Comparison of ENCODE assay signal across 10 cellular contexts in genomic region chr5:124527220-124527991, GRCh38.
A peak's percentile ranks its signal among the peaks of the same experiment; 100 is the strongest.
DNase-seq lines count a peak whose midpoint lies in the region; ATAC-seq and TF ChIP-seq lines count a peak whose summit lies in the region.
"Had no signal": no experiment of that assay in that cellular context is flagged by ENCODE, and none has a peak within 500 bp of the region (broad histone marks: within the 10 kb centered on the region; RNA-seq: fewer than 3 reads in every experiment).

No MANE protein-coding gene starts in this region.

- TF ChIP-seq POLR2A in stomach (IDR thresholded peaks at IDR 0.05): no peak

- peak; percentile 6 for DNase-seq in epithelial cell of esophagus (ENCODE audit: low read depth)
- DNase-seq in sciatic nerve (ENCODE audit: low spot score): no peak
- no peak for DNase-seq in NK-92 treated with Interleukin-12 subunit alpha and Interleukin-12 subunit beta, amount 100 ng/mL, for 24 hours (lab: John Stamatoyannopoulos, UW)
- DNase-seq in stomach: no peak
- DNase-seq in SW 1271 (lab: John Stamatoyannopoulos, UW): no peak
- DNase-seq in GM19240 (ENCODE audit: insufficient read length, low spot score): no peak
- DNase-seq: activated gamma-delta T cell treated with Interleukin-2 at 50 U/mL for 16 hours; stimulated activated CD4-positive, alpha-beta T cell treated with anti-CD3 and anti-CD28 coated beads, Interleukin-4, amount 100 ng/mL, for 24 hours had no signal

- intact Hi-C loops in sciatic nerve (cut with DNase I): no loop called here
- intact Hi-C loops in stomach (cut with DNase I; ENCODE audit: low total_unique reads): no loop called here

- TF ChIP-seq CTCF in epithelial cell of esophagus (IDR thresholded peaks at IDR 0.05; ENCODE audit: insufficient read depth, low read depth, low read length, missing control alignments) (no peak), stomach (IDR thresholded peaks at IDR 0.05) (no peak)

- H3K4me3 ChIP-seq in epithelial cell of esophagus (ENCODE audit: low read length): no peak overlapping the region
- no peak overlapping the region for H3K4me3 ChIP-seq in stomach

- ATAC-seq in GM18907 (IDR thresholded peaks at IDR 0.05; ENCODE audit: unreplicated experiment) (peak; percentile 35), HG03039 (IDR thresholded peaks at IDR 0.05; ENCODE audit: unreplicated experiment) (peak; percentile 43), sciatic nerve (peak; percentile 53)

- no peak overlapping the region for H3K27ac ChIP-seq in stomach

- H3K4me1 ChIP-seq in stomach: peaks cover 0 to 4% (median 0%) of the 10 kb centered on the region in 4 donors

- 56 to 67% (median 63%) methylated on average over 8 of the region's 8 CpGs for WGBS in stomach, 5 donors

- H3K9me3 ChIP-seq in stomach: no peaks in the 10 kb centered on the region

- H3K36me3 ChIP-seq in stomach: no peaks in the 10 kb centered on the region

- no peaks in the 10 kb centered on the region for H3K27me3 ChIP-seq in stomach

- TF ChIP-seq EP300 in stomach (IDR thresholded peaks at IDR 0.05): no peak
